11 cellular contexts compared by ENCODE assay signal in the genomic region with DNA sequence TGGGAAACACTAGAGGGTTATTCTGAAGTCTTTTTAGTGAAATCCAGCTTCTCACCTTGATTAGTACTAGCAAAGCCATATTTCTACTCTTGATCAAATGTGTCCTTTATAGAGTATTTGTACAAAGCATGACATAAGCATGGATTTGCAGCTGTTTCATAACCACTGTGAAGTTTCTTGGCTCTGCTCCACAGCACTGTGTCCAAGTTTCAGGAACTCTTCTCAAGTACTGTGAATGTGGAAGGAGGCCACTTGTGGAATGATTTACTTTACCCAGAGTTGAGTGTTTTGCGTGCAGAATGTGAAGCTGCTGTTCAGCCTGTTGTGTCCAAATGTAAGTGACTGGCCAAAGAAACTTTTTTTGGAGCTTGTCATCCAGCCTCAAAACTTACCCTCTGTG. TPM values are rescaled to one million over a fixed set of nuclear protein-coding genes. Genes with fewer than 3 reads are reported as not detected.
A peak's percentile ranks its signal among the peaks of the same experiment; 100 is the strongest.
DNase-seq lines count a peak whose midpoint lies in the region; ATAC-seq and TF ChIP-seq lines count a peak whose summit lies in the region.
"Had no signal": no experiment of that assay in that cellular context is flagged by ENCODE, and none has a peak within 500 bp of the region (broad histone marks: within the 10 kb centered on the region; RNA-seq: fewer than 3 reads in every experiment).

No MANE protein-coding gene starts in this region.

- ATAC-seq in PC-3, result no peak

- no peaks in the 10 kb centered on the region for H3K36me3 Mint-ChIP-seq in nephron (ENCODE audit: low read depth)

- no peak overlapping the region for H3K4me3 ChIP-seq in AG04449 (ENCODE audit: low read depth, low read length)
- no peak overlapping the region for H3K4me3 ChIP-seq in PC-3 (ENCODE audit: low read length)
- no peak overlapping the region for H3K4me3 ChIP-seq in fibroblast of villous mesenchyme (ENCODE audit: low read depth, low read length)
- H3K4me3 ChIP-seq in mesendoderm (ENCODE audit: low read length), result no peak overlapping the region
- H3K4me3 ChIP-seq: BLaER1 treated with 17β-estradiol and CSF1 and Interleukin-3, amounts not matched to agents 10 nM and 100 nM had no signal

- H3K23ac ChIP-seq in mesendoderm (ENCODE audit: low read length), result no peak overlapping the region

- H3F3A ChIP-seq in PC-3 (ENCODE audit: low read length, unreplicated experiment), result no peaks in the 10 kb centered on the region

- CTCF ChIA-PET in AG04449 (lab: Yijun Ruan, JAX), result interaction anchor here (0.8 to 3.6 kb wide), 7 partner anchors 15 to 131 kb away, joined by 3 to 26 read pairs (median 8); no protein-coding TSS in a partner anchor
- CTCF ChIA-PET in PC-3 (lab: Charles Lee), result interaction anchor here (0.9 kb wide), 1 partner anchor 119 kb away, joined by 5 read pairs; no protein-coding TSS in a partner anchor

- H3K4me2 ChIP-seq in PC-3 (ENCODE audit: low read length), result no peak overlapping the region
- no peak overlapping the region for H3K4me2 ChIP-seq in mesendoderm (ENCODE audit: low read length)
- H3K4me2 ChIP-seq: BLaER1 treated with 17β-estradiol and CSF1 and Interleukin-3, amounts not matched to agents 10 nM and 100 nM had no signal

- H3K4ac ChIP-seq in mesendoderm (ENCODE audit: low read depth, low read length), result no peak overlapping the region

- no peaks in the 10 kb centered on the region for H3K79me2 ChIP-seq in PC-3 (ENCODE audit: low read length)
- no peaks in the 10 kb centered on the region for H3K79me2 ChIP-seq in mesendoderm (ENCODE audit: control insufficient read depth, insufficient read depth, low read length)

- no peaks in the 10 kb centered on the region for H3K9me2 ChIP-seq in PC-3 (replicated peaks; ENCODE audit: low read length)

- H4K8ac ChIP-seq in mesendoderm (ENCODE audit: low read depth, low read length), result no peak overlapping the region

- H3K27me3 ChIP-seq in PC-3 (ENCODE audit: low read length), result 0 out of 2 replicates have a peak, but pooled peaks cover 4% of the 10 kb centered on the region
- H3K27me3 ChIP-seq in mesendoderm (ENCODE audit: insufficient read depth, low read length, poor library complexity), result no peaks in the 10 kb centered on the region
- H3K27me3 ChIP-seq: BLaER1 treated with 17β-estradiol and CSF1 and Interleukin-3, amounts not matched to agents 10 nM and 100 nM had no signal

- TF ChIP-seq CTCF in AG04449 (IDR thresholded peaks at IDR 0.05; ENCODE audit: insufficient read depth, low read length, missing control alignments) (no peak), PC-3 (conservative IDR thresholded peaks at IDR 0.05; ENCODE audit: low read depth, low read length) (no peak), fibroblast of villous mesenchyme (IDR thresholded peaks at IDR 0.05; ENCODE audit: insufficient read depth, low read depth, low read length) (no peak), nephron (IDR thresholded peaks at IDR 0.05; ENCODE audit: unreplicated experiment in 3 of 3) (no peak)

- intact Hi-C loops in PC-3 (cut with micrococcal nuclease), result no loop called here

- H3K4me3 Mint-ChIP-seq in nephron, result peak overlapping the region in 1 of 3 experiments; percentile 8
- H3K4me3 Mint-ChIP-seq: T-helper 1 cell treated with Interleukin-12 subunit alpha and Interleukin-12 subunit beta and Interleukin-4 antibody, amounts not matched to agents 30 μg/mL and 1 μg/mL, for 36 hours had no signal

- no peak overlapping the region for H2BK120ac ChIP-seq in mesendoderm (ENCODE audit: low read depth, low read length)

- no peaks in the 10 kb centered on the region for H3K79me1 ChIP-seq in mesendoderm (ENCODE audit: low read length)

- no CpG with 5 or more reads among the region's 1 CpG for WGBS in mesendoderm (ENCODE audit: extremely low coverage, insufficient coverage, low lambda C conversion rate)

- no TSS peak for BruUV-seq in PC-3 (replicated peaks; lab: Mats Ljungman, UMichigan)

- no peak overlapping the region for H4K5ac ChIP-seq in mesendoderm (ENCODE audit: low read length)

- H4K20me1 ChIP-seq in PC-3 (ENCODE audit: low read length), result no peaks in the 10 kb centered on the region
- H4K20me1 ChIP-seq: BLaER1 treated with 17β-estradiol and CSF1 and Interleukin-3, amounts not matched to agents 10 nM and 100 nM had no signal

- H3K9me3 Mint-ChIP-seq in nephron, result no peaks in the 10 kb centered on the region
- H3K9me3 Mint-ChIP-seq: T-helper 1 cell treated with Interleukin-12 subunit alpha and Interleukin-12 subunit beta and Interleukin-4 antibody, amounts not matched to agents 30 μg/mL and 1 μg/mL, for 36 hours had no signal

- H2AK5ac ChIP-seq in mesendoderm (ENCODE audit: low read length), result no peak overlapping the region

- POLR2A ChIA-PET in AG04449 (lab: Yijun Ruan, JAX), result interaction anchor here (0.9 kb wide), 1 partner anchor 16 kb away, joined by 4 read pairs; the partner anchor contains the start of gene MAPRE2
- POLR2A ChIA-PET in PC-3 (lab: Charles Lee; ENCODE audit: unreplicated experiment), result no interaction called here

- no peaks in the 10 kb centered on the region for H3K36me3 ChIP-seq in PC-3 (ENCODE audit: low read depth, low read length)
- H3K36me3 ChIP-seq in mesendoderm (ENCODE audit: control insufficient read depth, insufficient read depth, low read length), result no peaks in the 10 kb centered on the region
- H3K36me3 ChIP-seq: BLaER1 treated with 17β-estradiol and CSF1 and Interleukin-3, amounts not matched to agents 10 nM and 100 nM had no signal

- H3K9ac ChIP-seq in PC-3 (ENCODE audit: low read length) (no peak overlapping the region), mesendoderm (ENCODE audit: low read length) (no peak overlapping the region)
- H3K9ac ChIP-seq: BLaER1 treated with 17β-estradiol and CSF1 and Interleukin-3, amounts not matched to agents 10 nM and 100 nM had no signal

- no peak overlapping the region for H2BK15ac ChIP-seq in mesendoderm (replicated peaks; ENCODE audit: low read depth)

- no peak overlapping the region for H3K27ac ChIP-seq in PC-3 (ENCODE audit: low read length)
- H3K27ac ChIP-seq in mesendoderm (ENCODE audit: low read depth, low read length), result no peak overlapping the region
- H3K27ac ChIP-seq: BLaER1 treated with 17β-estradiol and CSF1 and Interleukin-3, amounts not matched to agents 10 nM and 100 nM had no signal

- no peak overlapping the region for H3K56ac ChIP-seq in mesendoderm (ENCODE audit: low read length)

- DNase-seq in AG04449 (ENCODE audit: low read depth, low spot score), result peak; percentile 64
- peak; percentile 8 for DNase-seq in PC-3
- DNase-seq in fibroblast of villous mesenchyme (ENCODE audit: low read depth), result peak; percentile 88
- no peak for DNase-seq in HUDEP-2 (lab: John Stamatoyannopoulos, UW; ENCODE audit: unreplicated experiment in 76 of 76)
- no peak for DNase-seq in mesendoderm
- DNase-seq in NCI-H446 treated with DMSO at 0.1 percent for 48 hours (lab: John Stamatoyannopoulos, UW), result no peak
- no peak for DNase-seq in SK-N-DZ (ENCODE audit: low spot score)
- DNase-seq: NCI-H69 had no signal

- no peak overlapping the region for H3K18ac ChIP-seq in mesendoderm (ENCODE audit: low read length)

- no peak overlapping the region for H2AFZ ChIP-seq in PC-3 (ENCODE audit: low read length)

- H2BK5ac ChIP-seq in mesendoderm (ENCODE audit: low read length), result no peak overlapping the region

- peak overlapping the region; percentile 17 to 64 (median 52) for H3K27ac Mint-ChIP-seq in nephron
- H3K27ac Mint-ChIP-seq: T-helper 1 cell treated with Interleukin-12 subunit alpha and Interleukin-12 subunit beta and Interleukin-4 antibody, amounts not matched to agents 30 μg/mL and 1 μg/mL, for 36 hours had no signal

- no peaks in the 10 kb centered on the region for H3K9me3 ChIP-seq in PC-3 (ENCODE audit: low read length)
- H3K9me3 ChIP-seq: BLaER1 treated with 17β-estradiol and CSF1 and Interleukin-3, amounts not matched to agents 10 nM and 100 nM had no signal

- peaks cover 42% of the 10 kb centered on the region for H3K4me1 Mint-ChIP-seq in nephron

- no peaks in the 10 kb centered on the region for H3K27me3 Mint-ChIP-seq in nephron (ENCODE audit: low read depth)

- H3K4me1 ChIP-seq in PC-3 (ENCODE audit: insufficient read depth, low read length), result no peaks in the 10 kb centered on the region
- no peaks in the 10 kb centered on the region for H3K4me1 ChIP-seq in mesendoderm (ENCODE audit: control insufficient read depth, low read depth, low read length)

RNA-seq across cellular contexts. Expression of gene MAPRE2, which starts 16.2 kb away (rescaled TPM):
- total RNA-seq in PC-3 (2014; rRNA removed) (2.8 and 2.9 TPM in 2 replicates), fibroblast of villous mesenchyme (18.6 and 19.0 TPM in 2 replicates)
- polyA plus RNA-seq in mesendoderm (2013, experiment 1 of 2), result 26.0 TPM
- 25.5 TPM for polyA plus RNA-seq in mesendoderm (2013, experiment 2 of 2)
- polyA plus RNA-seq in SK-N-DZ (2014; cell fraction: cytosol; rRNA removed), result 20.1 and 20.2 TPM in 2 replicates
- 12.3 and 16.4 TPM in 2 replicates for polyA plus RNA-seq in SK-N-DZ (2014; cell fraction: nucleus; rRNA removed)

Comparison
In these comparisons a context has a peak if more than half of its experiments do, and no peak if none do; other contexts are left out.
1. DNase-seq: peak in AG04449 (single experiment), PC-3 (single experiment) and fibroblast of villous mesenchyme (single experiment); none in HUDEP-2 (0 of 76), mesendoderm (single experiment), NCI-H446 treated with DMSO at 0.1 percent for 48 hours (single experiment) and SK-N-DZ (single experiment).